9 cellular contexts compared by ENCODE assay signal in genomic region chr6:3209114-3210023, GRCh38. TPM values are rescaled to one million over a fixed set of nuclear protein-coding genes. Genes with fewer than 3 reads are reported as not detected.
A peak's percentile ranks its signal among the peaks of the same experiment; 100 is the strongest.
DNase-seq lines count a peak whose midpoint lies in the region; ATAC-seq, FAIRE-seq and TF ChIP-seq lines count a peak whose summit lies in the region.
"Had no signal": no experiment of that assay in that cellular context is flagged by ENCODE, and none has a peak within 500 bp of the region (broad histone marks: within the 10 kb centered on the region; RNA-seq: fewer than 3 reads in every experiment).

No MANE protein-coding gene starts in this region.

- H3K4me3 ChIP-seq in BE2C (ENCODE audit: low read depth, low read length) (peak overlapping the region; percentile 33), SJSA1 (no peak overlapping the region), mesodermal cell (ENCODE audit: extremely low read depth, insufficient read depth, low read length, poor library complexity, severe bottlenecking) (no peak overlapping the region), tibial artery (no peak overlapping the region)

- no peaks in the 10 kb centered on the region for H3K36me3 Mint-ChIP-seq in central memory CD8-positive, alpha-beta T cell (ENCODE audit: insufficient read depth)

- intact Hi-C loops in tibial artery (cut with DNase I; ENCODE audit: low total_unique reads), result no loop called here

- H3K9me3 ChIP-seq in BE2C (no peaks in the 10 kb centered on the region), SJSA1 (replicated peaks) (no peaks in the 10 kb centered on the region), mesodermal cell (ENCODE audit: control insufficient read depth, low read length) (no peaks in the 10 kb centered on the region), tibial artery (peaks cover 0 to 4% (median 0%) of the 10 kb centered on the region in 3 donors)

- no peak for FAIRE-seq in HTR-8/SVneo (lab: Jason Lieb, UNC)

- H3K9me3 Mint-ChIP-seq in central memory CD8-positive, alpha-beta T cell, result no peaks in the 10 kb centered on the region

- H3K36me3 ChIP-seq in BE2C, result no peaks in the 10 kb centered on the region
- no peaks in the 10 kb centered on the region for H3K36me3 ChIP-seq in SJSA1
- no peaks in the 10 kb centered on the region for H3K36me3 ChIP-seq in mesodermal cell (ENCODE audit: control insufficient read depth, insufficient read depth, low read length)
- no peaks in the 10 kb centered on the region for H3K36me3 ChIP-seq in tibial artery

- ATAC-seq in GM19438 (IDR thresholded peaks at IDR 0.05; ENCODE audit: low read depth, unreplicated experiment), result peak; percentile 57
- ATAC-seq in central memory CD8-positive, alpha-beta T cell (replicated peaks; ENCODE audit: extremely low read depth, poor library complexity, severe bottlenecking), result no peak
- no peak for ATAC-seq in HG03280 (IDR thresholded peaks at IDR 0.05; ENCODE audit: unreplicated experiment)

- H3K27me3 Mint-ChIP-seq in central memory CD8-positive, alpha-beta T cell, result peaks cover 47% of the 10 kb centered on the region

- H3K27ac ChIP-seq in SJSA1 (peak overlapping the region; percentile 60), mesodermal cell (ENCODE audit: low read depth, low read length, severe bottlenecking) (peak overlapping the region; percentile 90), tibial artery (peak overlapping the region; percentile 20 to 53)

- peak; percentile 31 for TF ChIP-seq CTCF in BE2C (IDR thresholded peaks at IDR 0.05; ENCODE audit: low read depth, low read length)
- no peak for TF ChIP-seq CTCF in tibial artery (IDR thresholded peaks at IDR 0.05)

- H3K27me3 ChIP-seq in BE2C, result no peaks in the 10 kb centered on the region
- H3K27me3 ChIP-seq in SJSA1 (replicated peaks), result no peaks in the 10 kb centered on the region
- no peaks in the 10 kb centered on the region for H3K27me3 ChIP-seq in tibial artery

- peaks cover 19% of the 10 kb centered on the region for H3K4me1 ChIP-seq in BE2C
- H3K4me1 ChIP-seq in SJSA1 (replicated peaks), result peaks cover 24% of the 10 kb centered on the region
- peaks cover 29% of the 10 kb centered on the region for H3K4me1 ChIP-seq in mesodermal cell (ENCODE audit: control insufficient read depth, insufficient read depth, low read length, poor library complexity, severe bottlenecking)
- H3K4me1 ChIP-seq in tibial artery, result peaks cover 4 to 44% (median 27%) of the 10 kb centered on the region in 4 donors

- H3K27ac Mint-ChIP-seq in central memory CD8-positive, alpha-beta T cell (ENCODE audit: low read depth), result no peak overlapping the region
- H3K27ac Mint-ChIP-seq: naive B cell had no signal

- H3K4me3 Mint-ChIP-seq in central memory CD8-positive, alpha-beta T cell, result peak overlapping the region; percentile 17
- H3K4me3 Mint-ChIP-seq: naive B cell had no signal

- WGBS in mesodermal cell (ENCODE audit: insufficient coverage in 2 of 2), 2 experiments, result 46 to 69% methylated on average over 9 to 10 of the region's 17 CpGs

- peaks cover 17% of the 10 kb centered on the region for H3K4me1 Mint-ChIP-seq in central memory CD8-positive, alpha-beta T cell

- DNase-seq in BE2C (peak; percentile 72), HTR-8/SVneo (ENCODE audit: insufficient read length, low spot score) (peak; percentile 93), SJSA1 (ENCODE audit: low read depth in 1 of 2, low spot score in 2 of 2) (peak; percentile 82 to 92), tibial artery (peak; percentile 57 to 81)
- no peak for DNase-seq in central memory CD8-positive, alpha-beta T cell (ENCODE audit: low spot score in 2 of 2)
- DNase-seq: naive B cell had no signal

RNA-seq across cellular contexts. Expression of gene TUBB2B, which starts 18.1 kb away (rescaled TPM):
- polyA plus RNA-seq in BE2C (2012; ENCODE audit: insufficient read depth, insufficient read length, low read depth), result 301 TPM
- 33.1 and 49.5 TPM in 2 replicates for total RNA-seq in SJSA1 (2014; rRNA removed; shearing (Covaris generic))
- 280 TPM for polyA plus RNA-seq in mesodermal cell (2013, experiment 1 of 2)
- polyA plus RNA-seq in mesodermal cell (2013, experiment 2 of 2), result 213 TPM

RNA-seq across cellular contexts. Expression of gene PSMG4, which starts 49.4 kb away (rescaled TPM):
- polyA plus RNA-seq in BE2C (2012; ENCODE audit: insufficient read depth, insufficient read length, low read depth), result 54.8 TPM
- total RNA-seq in SJSA1 (2014; rRNA removed; shearing (Covaris generic)), result 9.5 and 16.1 TPM in 2 replicates
- polyA plus RNA-seq in mesodermal cell (2013, experiment 1 of 2), result 14.0 TPM
- 14.7 TPM for polyA plus RNA-seq in mesodermal cell (2013, experiment 2 of 2)

RNA-seq across cellular contexts. Expression of gene TUBB2A, which starts 52.0 kb away (rescaled TPM):
- 423 TPM for polyA plus RNA-seq in BE2C (2012; ENCODE audit: insufficient read depth, insufficient read length, low read depth)
- 212 and 289 TPM in 2 replicates for total RNA-seq in SJSA1 (2014; rRNA removed; shearing (Covaris generic))
- 172 TPM for polyA plus RNA-seq in mesodermal cell (2013, experiment 1 of 2)
- polyA plus RNA-seq in mesodermal cell (2013, experiment 2 of 2), result 143 TPM

Comparison
In these comparisons a context has a peak if more than half of its experiments do, and no peak if none do; other contexts are left out.
1. DNase-seq: peak in BE2C (single experiment), HTR-8/SVneo (single experiment), SJSA1 (2 of 2) and tibial artery (2 of 2); none in central memory CD8-positive, alpha-beta T cell (0 of 2).
2. H3K27ac ChIP-seq: peak in every context shown above with its lines; median percentile 90 in mesodermal cell; 60 in SJSA1; 36 in tibial artery.